Comparison of ENCODE assay signal across 8 cellular contexts in the genomic region with DNA sequence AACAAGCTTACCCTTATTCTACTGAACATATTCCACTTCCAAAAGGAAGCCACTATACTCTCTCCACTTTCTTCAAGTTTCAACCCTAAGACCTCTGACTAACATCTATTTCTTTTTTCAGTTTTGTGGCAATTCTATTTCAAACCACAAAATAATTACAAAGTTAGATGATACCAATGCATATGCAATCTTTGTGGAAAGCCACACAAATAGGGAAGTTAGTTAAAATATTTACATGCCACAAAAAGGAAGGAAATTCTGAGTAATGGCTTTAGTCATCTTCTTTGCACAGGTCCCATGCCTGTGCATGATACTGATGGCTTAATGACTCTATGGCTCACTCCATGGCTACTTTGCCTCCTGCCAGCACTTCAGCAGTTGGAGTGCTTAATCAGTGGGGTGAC. TPM values are rescaled to one million over a fixed set of nuclear protein-coding genes. Genes with fewer than 3 reads are reported as not detected.
DNase-seq lines count a peak whose midpoint lies in the region; ATAC-seq and TF ChIP-seq lines count a peak whose summit lies in the region.

No MANE protein-coding gene starts in this region.

- no peaks in the 10 kb centered on the region for H3K27me3 ChIP-seq in transverse colon

- in situ Hi-C loops in transverse colon (cut with MboI; ENCODE audit: low pct_ligation_motif_present in 1 of 4, low pct_unique_long_range_greater_than_20kb in 1 of 4, low sequenced_read_pairs in 3 of 4) = no loop called here

- H3K9me3 ChIP-seq in transverse colon = no peaks in the 10 kb centered on the region

- H3K36me3 Mint-ChIP-seq in effector memory CD8-positive, alpha-beta T cell (ENCODE audit: insufficient read depth) = no peaks in the 10 kb centered on the region

- H3K27me3 Mint-ChIP-seq in effector memory CD8-positive, alpha-beta T cell = no peaks in the 10 kb centered on the region

- intact Hi-C loops in transverse colon (cut with DNase I; ENCODE audit: low total_unique reads) = no loop called here

- no peak for TF ChIP-seq CTCF in transverse colon (IDR thresholded peaks at IDR 0.05)

- H3K27ac Mint-ChIP-seq in effector memory CD8-positive, alpha-beta T cell = no peak overlapping the region

- H3K9me3 Mint-ChIP-seq in effector memory CD8-positive, alpha-beta T cell = peaks cover 3 to 7% of the 10 kb centered on the region in 2 donors

- H3K4me3 ChIP-seq in transverse colon = no peak overlapping the region

- H3K4me1 ChIP-seq in transverse colon = no peaks in the 10 kb centered on the region

- TF ChIP-seq POLR2A in GM18505 (IDR thresholded peaks at IDR 0.05; ENCODE audit: borderline replicate concordance, extremely low read depth, insufficient read depth, insufficient read length) (no peak), transverse colon (IDR thresholded peaks at IDR 0.05) (no peak)

- no peak overlapping the region for H3K4me3 Mint-ChIP-seq in effector memory CD8-positive, alpha-beta T cell

- H3K27ac ChIP-seq in transverse colon = no peak overlapping the region

- ATAC-seq in GM18505 (IDR thresholded peaks at IDR 0.05; ENCODE audit: unreplicated experiment) = peak; percentile 89
- peak; percentile 86 for ATAC-seq in GM21723 (IDR thresholded peaks at IDR 0.05; ENCODE audit: unreplicated experiment)
- peak; percentile 51 for ATAC-seq in effector memory CD8-positive, alpha-beta T cell (replicated peaks)

- no peaks in the 10 kb centered on the region for H3K36me3 ChIP-seq in transverse colon

- TF ChIP-seq EP300 in transverse colon (IDR thresholded peaks at IDR 0.05; ENCODE audit: low read depth) = no peak

- DNase-seq in M059J (ENCODE audit: low read depth) = peak; percentile 70
- no peak for DNase-seq in effector memory CD8-positive, alpha-beta T cell
- no peak for DNase-seq in mesenteric fat pad (ENCODE audit: low spot score)
- no peak for DNase-seq in activated CD8-positive, alpha-beta memory T cell treated with anti-CD3 and anti-CD28 coated beads, Interleukin-2, amount 50 U/mL, for 4 hours
- no peak for DNase-seq in transverse colon
- DNase-seq in C1 segment of cervical spinal cord (lab: John Stamatoyannopoulos, UW) = no peak

- H3K4me1 Mint-ChIP-seq in effector memory CD8-positive, alpha-beta T cell (ENCODE audit: low read depth in 2 of 2) = peaks cover 3 to 6% of the 10 kb centered on the region in 2 donors

RNA-seq across cellular contexts. Expression of a gene that starts 57.0 kb away (rescaled TPM):
- 0.30 and 0.91 TPM in 2 replicates for total RNA-seq in M059J (2014; rRNA removed; shearing (Covaris generic))
- total RNA-seq in mesenteric fat pad (11.0 TPM), transverse colon (100 to 1,000 TPM; 108 to 409 (median 144) TPM)
